Comparison of ENCODE assay signal across 10 cellular contexts in genomic region chr5:173094012-173094661, GRCh38. TPM values are rescaled to one million over a fixed set of nuclear protein-coding genes. Genes with fewer than 3 reads are reported as not detected.
A peak's percentile ranks its signal among the peaks of the same experiment; 100 is the strongest.
DNase-seq lines count a peak whose midpoint lies in the region; ATAC-seq, FAIRE-seq and TF ChIP-seq lines count a peak whose summit lies in the region.
"Had no signal": no experiment of that assay in that cellular context is flagged by ENCODE, and none has a peak within 500 bp of the region (broad histone marks: within the 10 kb centered on the region; RNA-seq: fewer than 3 reads in every experiment).

No MANE protein-coding gene starts in this region.

- TF ChIP-seq POLR2A in GM12891 (IDR thresholded peaks at IDR 0.05; ENCODE audit: low read depth, low read length): no peak

- no peak overlapping the region for H3K4me3 Mint-ChIP-seq in neural progenitor cell

- FAIRE-seq in GM12891 (lab: Jason Lieb, UNC): no peak

- peaks cover 12% of the 10 kb centered on the region for H3F3A ChIP-seq in neural progenitor cell (ENCODE audit: low read depth)

- no peaks in the 10 kb centered on the region for H3K4me1 Mint-ChIP-seq in neural progenitor cell

- H3K4me3 ChIP-seq in fibroblast of pulmonary artery (replicated peaks; ENCODE audit: low read depth, low read length) (no peak overlapping the region), neural progenitor cell (no peak overlapping the region)

- H3K27ac Mint-ChIP-seq in neural progenitor cell: no peak overlapping the region

- DNase-seq in Daoy (ENCODE audit: low read depth) (peak; percentile 53), RPMI7951 (ENCODE audit: low read depth) (peak; percentile 76), fibroblast of pulmonary artery (ENCODE audit: low read depth) (peak; percentile 90), pons (ENCODE audit: low spot score) (peak; percentile 14), GM12891 (ENCODE audit: insufficient read length, low spot score) (no peak), neural progenitor cell (ENCODE audit: low spot score) (no peak), NAMALWA (ENCODE audit: low spot score) (no peak)
- DNase-seq: activated CD4-positive, alpha-beta T cell treated with anti-CD3 and anti-CD28 coated beads for 1 hour; NK-92 treated with Interleukin-12 subunit alpha and Interleukin-12 subunit beta, amount 100 ng/mL, for 24 hours had no signal

- no peaks in the 10 kb centered on the region for H3K27me3 ChIP-seq in neural progenitor cell

- no peak for TF ChIP-seq CTCF in fibroblast of pulmonary artery (IDR thresholded peaks at IDR 0.05; ENCODE audit: low read length, missing control alignments)
- TF ChIP-seq CTCF in neural progenitor cell (IDR thresholded peaks at IDR 0.05): no peak

- no peaks in the 10 kb centered on the region for H3K27me3 Mint-ChIP-seq in neural progenitor cell (ENCODE audit: insufficient read depth, low read depth)

- peaks cover 18% of the 10 kb centered on the region for H3K4me1 ChIP-seq in neural progenitor cell

- no peak overlapping the region for H3K9ac ChIP-seq in neural progenitor cell

- ATAC-seq in GM19328 (IDR thresholded peaks at IDR 0.05; ENCODE audit: unreplicated experiment): no peak

- no peaks in the 10 kb centered on the region for H3K79me2 ChIP-seq in neural progenitor cell (ENCODE audit: low read depth)

- no peak overlapping the region for H3K4me2 ChIP-seq in neural progenitor cell

- no peak overlapping the region for H3K27ac ChIP-seq in neural progenitor cell

- H2AFZ ChIP-seq in neural progenitor cell (replicated peaks): no peak overlapping the region

- no peaks in the 10 kb centered on the region for H3K9me3 ChIP-seq in neural progenitor cell (ENCODE audit: low read depth)

- no peaks in the 10 kb centered on the region for H3K9me3 Mint-ChIP-seq in neural progenitor cell

- no peaks in the 10 kb centered on the region for H3K36me3 Mint-ChIP-seq in neural progenitor cell

- H4K20me1 ChIP-seq in neural progenitor cell (ENCODE audit: low read depth): peaks cover 8% of the 10 kb centered on the region

- no peaks in the 10 kb centered on the region for H3K36me3 ChIP-seq in neural progenitor cell

TF ChIP-seq in GM12891, 5 proteins besides CTCF, POLR2A, EP300 and RAD21:
- TF ChIP-seq PAX5 (IDR thresholded peaks at IDR 0.05; ENCODE audit: insufficient read depth, low read length, severe bottlenecking) (no peak), POU2F2 (IDR thresholded peaks at IDR 0.05; ENCODE audit: low read depth, low read length) (no peak), POLR2AphosphoS5 (IDR thresholded peaks at IDR 0.05; ENCODE audit: low read depth, low read length) (no peak), TAF1 (IDR thresholded peaks at IDR 0.05; ENCODE audit: low read depth, low read length) (no peak), SPI1 (IDR thresholded peaks at IDR 0.05; ENCODE audit: low read depth, low read length) (no peak)

RNA-seq across cellular contexts. Expression of gene CREBRF, which starts 38.0 kb away (rescaled TPM):
- 3.1 and 3.4 TPM in 2 replicates for total RNA-seq in Daoy (2014; rRNA removed; shearing (Covaris generic))
- 4.4 and 6.5 TPM in 2 replicates for total RNA-seq in RPMI7951 (2014; rRNA removed; shearing (Covaris generic))
- 6.2 TPM for polyA plus RNA-seq in GM12891 (2012; ENCODE audit: low read depth, missing spikeins)
- 13.0 and 14.3 TPM in 2 replicates for total RNA-seq in neural progenitor cell (ENCODE audit: low replicate concordance)

RNA-seq across cellular contexts. Expression of gene BNIP1, which starts 50.2 kb away (rescaled TPM):
- 35.5 and 46.8 TPM in 2 replicates for total RNA-seq in Daoy (2014; rRNA removed; shearing (Covaris generic))
- 22.1 and 25.7 TPM in 2 replicates for total RNA-seq in RPMI7951 (2014; rRNA removed; shearing (Covaris generic))
- 20.6 TPM for polyA plus RNA-seq in GM12891 (2012; ENCODE audit: low read depth, missing spikeins)
- total RNA-seq in neural progenitor cell (ENCODE audit: low replicate concordance): 10.6 and 15.0 TPM in 2 replicates

Comparison
In these comparisons a context has a peak if more than half of its experiments do, and no peak if none do; other contexts are left out.
1. DNase-seq: peak in Daoy (single experiment), RPMI7951 (single experiment), fibroblast of pulmonary artery (single experiment) and pons (single experiment); none in GM12891 (single experiment), neural progenitor cell (single experiment) and NAMALWA (single experiment).